Comparison of ENCODE assay signal across 1 cellular context in genomic region chr19:5880196-5880595, GRCh38.
TF ChIP-seq lines count a peak whose summit lies in the region.

No MANE protein-coding gene starts in this region.

TF ChIP-seq in A549, 52 proteins besides CTCF, POLR2A, EP300 and RAD21:
- TF ChIP-seq NPAS2 (CRISPR knock-in tag; IDR thresholded peaks at IDR 0.05; ENCODE audit: borderline replicate concordance) (no peak), JUNB (IDR thresholded peaks at IDR 0.05) (no peak), RNF2 (IDR thresholded peaks at IDR 0.05; ENCODE audit: borderline replicate concordance, low read depth) (no peak), ATOH8 (CRISPR knock-in tag; IDR thresholded peaks at IDR 0.05; ENCODE audit: low read depth) (no peak), HOXB13 (CRISPR knock-in tag; IDR thresholded peaks at IDR 0.05; ENCODE audit: low read depth) (no peak), ESRRA (IDR thresholded peaks at IDR 0.05; ENCODE audit: borderline replicate concordance, low read length) (no peak), HDAC2 (IDR thresholded peaks at IDR 0.05) (no peak), KDM1A (IDR thresholded peaks at IDR 0.05; ENCODE audit: low read depth) (no peak), TP53 (CRISPR knock-in tag; IDR thresholded peaks at IDR 0.05) (no peak)
